In genomic region chr1:23555949-23556640, GRCh38 we compare ENCODE assay signal across 1 cellular context.
TF ChIP-seq lines count a peak whose summit lies in the region.

No MANE protein-coding gene starts in this region.

TF ChIP-seq in SK-N-SH treated with all-trans-retinoic acid at 6 μM for 48 hours, 23 proteins besides CTCF, POLR2A, EP300 and RAD21 (continued from another document):
- TF ChIP-seq POU6F1 (CRISPR knock-in tag; IDR thresholded peaks at IDR 0.05; ENCODE audit: borderline replicate concordance, low read depth) = no peak
- 0 out of 2 replicates have a peak, but pooled peaks have one; percentile 5 for TF ChIP-seq ZNF565 (CRISPR knock-in tag; conservative IDR thresholded peaks at IDR 0.05; ENCODE audit: low read depth)
